1 cellular context compared by ENCODE assay signal in the genomic region with DNA sequence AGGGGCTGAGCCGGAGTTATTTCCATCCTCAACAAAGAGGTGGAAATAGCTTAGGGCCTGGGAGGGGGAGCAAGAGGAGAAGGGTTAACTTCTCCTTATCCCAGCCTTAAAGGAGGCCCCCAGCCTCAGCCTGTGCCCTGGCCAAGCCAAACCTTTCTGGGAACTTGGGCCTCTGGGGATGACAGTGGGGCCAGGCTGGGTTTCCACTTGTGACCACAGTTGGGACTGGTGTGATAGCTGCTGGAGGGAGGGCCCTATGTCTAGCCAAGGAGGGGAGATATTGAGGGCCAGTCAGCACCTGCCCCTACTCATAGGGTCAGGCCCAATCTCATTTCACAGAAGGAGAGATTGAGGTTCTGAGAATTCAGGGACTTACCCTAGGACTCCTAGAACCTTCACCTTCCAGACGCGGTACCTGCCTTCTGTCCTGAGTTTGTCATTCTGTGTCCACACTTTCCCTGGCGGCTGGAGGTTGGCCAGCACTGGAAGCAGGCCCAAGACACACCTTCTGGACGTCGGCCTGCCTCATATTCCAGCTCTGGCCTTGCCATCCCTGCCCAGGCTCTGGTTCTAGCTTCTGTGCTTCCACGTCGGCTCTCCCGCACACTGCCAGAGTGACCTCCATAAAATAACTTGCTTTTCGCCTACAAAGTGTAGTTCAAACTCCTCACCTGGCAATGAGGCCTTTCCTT.
TF ChIP-seq lines count a peak whose summit lies in the region.

No MANE protein-coding gene starts in this region.

TF ChIP-seq in GM12878, 131 proteins besides CTCF, POLR2A, EP300 and RAD21 (continued from another document):
- TF ChIP-seq JUND (IDR thresholded peaks at IDR 0.05; ENCODE audit: low read depth, low read length) (no peak), SP1 (IDR thresholded peaks at IDR 0.05; ENCODE audit: low read depth, low read length) (no peak), BHLHE40 (IDR thresholded peaks at IDR 0.05; ENCODE audit: borderline replicate concordance in 1 of 2, low read depth in 2 of 2, low read length in 1 of 2) (peak in 1 of 2 experiments; percentile 22; a peak in 1 of 4 replicates), RUNX3 (IDR thresholded peaks at IDR 0.05; ENCODE audit: low read length) (no peak), NR2C1 (IDR thresholded peaks at IDR 0.05) (no peak), SMAD5 (IDR thresholded peaks at IDR 0.05; ENCODE audit: low read depth) (no peak), WRNIP1 (IDR thresholded peaks at IDR 0.05; ENCODE audit: borderline replicate concordance, low read depth, low read length) (no peak), ETV6 (conservative IDR thresholded peaks at IDR 0.05 in 1 of 2, IDR thresholded peaks at IDR 0.05 in 1 of 2; ENCODE audit: borderline replicate concordance in 1 of 2, low read depth in 1 of 2) (no peak), IKZF1 (conservative IDR thresholded peaks at IDR 0.05) (0 out of 2 replicates have a peak, but pooled peaks have one; percentile 21), POLR2AphosphoS5 (IDR thresholded peaks at IDR 0.05; ENCODE audit: low read length) (no peak), MEF2B (IDR thresholded peaks at IDR 0.05; ENCODE audit: partially characterized antibody, poor library complexity, severe bottlenecking) (peak; percentile 34), CHD4 (IDR thresholded peaks at IDR 0.05) (no peak), KLF5 (IDR thresholded peaks at IDR 0.05; ENCODE audit: partially characterized antibody) (no peak), ZNF24 (IDR thresholded peaks at IDR 0.05) (no peak), POLR2AphosphoS2 (IDR thresholded peaks at IDR 0.05; ENCODE audit: low read depth, low read length) (no peak), STAT3 (IDR thresholded peaks at IDR 0.05; ENCODE audit: low read depth, low read length) (no peak), KAT2A (conservative IDR thresholded peaks at IDR 0.05; ENCODE audit: control insufficient read depth, low read depth, low read length) (no peak), IKZF2 (IDR thresholded peaks at IDR 0.05) (peak in 1 of 2 experiments; percentile 12; a peak in 1 of 4 replicates), ZBTB33 (IDR thresholded peaks at IDR 0.05) (no peak), HCFC1 (IDR thresholded peaks at IDR 0.05; ENCODE audit: low read length) (no peak), JUNB (IDR thresholded peaks at IDR 0.05) (no peak), ZNF274 (IDR thresholded peaks at IDR 0.05; ENCODE audit: insufficient read depth, insufficient read length) (no peak), FOXK2 (IDR thresholded peaks at IDR 0.05) (no peak), PAX8 (IDR thresholded peaks at IDR 0.05) (no peak), EZH2 (IDR thresholded peaks at IDR 0.05; ENCODE audit: borderline replicate concordance, control insufficient read depth, low read depth, low read length) (no peak), CBFB (IDR thresholded peaks at IDR 0.05; ENCODE audit: low read depth) (no peak), BACH1 (IDR thresholded peaks at IDR 0.05; ENCODE audit: borderline replicate concordance) (no peak; the same call in 1 of the 2 replicates), ASH2L (IDR thresholded peaks at IDR 0.05; ENCODE audit: borderline replicate concordance, low read depth) (no peak), MLLT1 (IDR thresholded peaks at IDR 0.05) (no peak)
- TF ChIP-seq, protein P1, sequence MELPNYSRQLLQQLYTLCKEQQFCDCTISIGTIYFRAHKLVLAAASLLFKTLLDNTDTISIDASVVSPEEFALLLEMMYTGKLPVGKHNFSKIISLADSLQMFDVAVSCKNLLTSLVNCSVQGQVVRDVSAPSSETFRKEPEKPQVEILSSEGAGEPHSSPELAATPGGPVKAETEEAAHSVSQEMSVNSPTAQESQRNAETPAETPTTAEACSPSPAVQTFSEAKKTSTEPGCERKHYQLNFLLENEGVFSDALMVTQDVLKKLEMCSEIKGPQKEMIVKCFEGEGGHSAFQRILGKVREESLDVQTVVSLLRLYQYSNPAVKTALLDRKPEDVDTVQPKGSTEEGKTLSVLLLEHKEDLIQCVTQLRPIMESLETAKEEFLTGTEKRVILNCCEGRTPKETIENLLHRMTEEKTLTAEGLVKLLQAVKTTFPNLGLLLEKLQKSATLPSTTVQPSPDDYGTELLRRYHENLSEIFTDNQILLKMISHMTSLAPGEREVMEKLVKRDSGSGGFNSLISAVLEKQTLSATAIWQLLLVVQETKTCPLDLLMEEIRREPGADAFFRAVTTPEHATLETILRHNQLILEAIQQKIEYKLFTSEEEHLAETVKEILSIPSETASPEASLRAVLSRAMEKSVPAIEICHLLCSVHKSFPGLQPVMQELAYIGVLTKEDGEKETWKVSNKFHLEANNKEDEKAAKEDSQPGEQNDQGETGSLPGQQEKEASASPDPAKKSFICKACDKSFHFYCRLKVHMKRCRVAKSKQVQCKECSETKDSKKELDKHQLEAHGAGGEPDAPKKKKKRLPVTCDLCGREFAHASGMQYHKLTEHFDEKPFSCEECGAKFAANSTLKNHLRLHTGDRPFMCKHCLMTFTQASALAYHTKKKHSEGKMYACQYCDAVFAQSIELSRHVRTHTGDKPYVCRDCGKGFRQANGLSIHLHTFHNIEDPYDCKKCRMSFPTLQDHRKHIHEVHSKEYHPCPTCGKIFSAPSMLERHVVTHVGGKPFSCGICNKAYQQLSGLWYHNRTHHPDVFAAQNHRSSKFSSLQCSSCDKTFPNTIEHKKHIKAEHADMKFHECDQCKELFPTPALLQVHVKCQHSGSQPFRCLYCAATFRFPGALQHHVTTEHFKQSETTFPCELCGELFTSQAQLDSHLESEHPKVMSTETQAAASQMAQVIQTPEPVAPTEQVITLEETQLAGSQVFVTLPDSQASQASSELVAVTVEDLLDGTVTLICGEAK (IDR thresholded peaks at IDR 0.05; ENCODE audit: borderline replicate concordance): no peak
- TF ChIP-seq, protein P2, sequence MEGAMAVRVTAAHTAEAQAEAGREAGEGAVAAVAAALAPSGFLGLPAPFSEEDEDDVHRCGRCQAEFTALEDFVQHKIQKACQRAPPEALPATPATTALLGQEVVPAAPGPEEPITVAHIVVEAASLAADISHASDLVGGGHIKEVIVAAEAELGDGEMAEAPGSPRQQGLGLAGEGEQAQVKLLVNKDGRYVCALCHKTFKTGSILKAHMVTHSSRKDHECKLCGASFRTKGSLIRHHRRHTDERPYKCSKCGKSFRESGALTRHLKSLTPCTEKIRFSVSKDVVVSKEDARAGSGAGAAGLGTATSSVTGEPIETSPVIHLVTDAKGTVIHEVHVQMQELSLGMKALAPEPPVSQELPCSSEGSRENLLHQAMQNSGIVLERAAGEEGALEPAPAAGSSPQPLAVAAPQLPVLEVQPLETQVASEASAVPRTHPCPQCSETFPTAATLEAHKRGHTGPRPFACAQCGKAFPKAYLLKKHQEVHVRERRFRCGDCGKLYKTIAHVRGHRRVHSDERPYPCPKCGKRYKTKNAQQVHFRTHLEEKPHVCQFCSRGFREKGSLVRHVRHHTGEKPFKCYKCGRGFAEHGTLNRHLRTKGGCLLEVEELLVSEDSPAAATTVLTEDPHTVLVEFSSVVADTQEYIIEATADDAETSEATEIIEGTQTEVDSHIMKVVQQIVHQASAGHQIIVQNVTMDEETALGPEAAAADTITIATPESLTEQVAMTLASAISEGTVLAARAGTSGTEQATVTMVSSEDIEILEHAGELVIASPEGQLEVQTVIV (IDR thresholded peaks at IDR 0.05; ENCODE audit: borderline replicate concordance, partially characterized antibody): no peak
- TF ChIP-seq, protein P3, sequence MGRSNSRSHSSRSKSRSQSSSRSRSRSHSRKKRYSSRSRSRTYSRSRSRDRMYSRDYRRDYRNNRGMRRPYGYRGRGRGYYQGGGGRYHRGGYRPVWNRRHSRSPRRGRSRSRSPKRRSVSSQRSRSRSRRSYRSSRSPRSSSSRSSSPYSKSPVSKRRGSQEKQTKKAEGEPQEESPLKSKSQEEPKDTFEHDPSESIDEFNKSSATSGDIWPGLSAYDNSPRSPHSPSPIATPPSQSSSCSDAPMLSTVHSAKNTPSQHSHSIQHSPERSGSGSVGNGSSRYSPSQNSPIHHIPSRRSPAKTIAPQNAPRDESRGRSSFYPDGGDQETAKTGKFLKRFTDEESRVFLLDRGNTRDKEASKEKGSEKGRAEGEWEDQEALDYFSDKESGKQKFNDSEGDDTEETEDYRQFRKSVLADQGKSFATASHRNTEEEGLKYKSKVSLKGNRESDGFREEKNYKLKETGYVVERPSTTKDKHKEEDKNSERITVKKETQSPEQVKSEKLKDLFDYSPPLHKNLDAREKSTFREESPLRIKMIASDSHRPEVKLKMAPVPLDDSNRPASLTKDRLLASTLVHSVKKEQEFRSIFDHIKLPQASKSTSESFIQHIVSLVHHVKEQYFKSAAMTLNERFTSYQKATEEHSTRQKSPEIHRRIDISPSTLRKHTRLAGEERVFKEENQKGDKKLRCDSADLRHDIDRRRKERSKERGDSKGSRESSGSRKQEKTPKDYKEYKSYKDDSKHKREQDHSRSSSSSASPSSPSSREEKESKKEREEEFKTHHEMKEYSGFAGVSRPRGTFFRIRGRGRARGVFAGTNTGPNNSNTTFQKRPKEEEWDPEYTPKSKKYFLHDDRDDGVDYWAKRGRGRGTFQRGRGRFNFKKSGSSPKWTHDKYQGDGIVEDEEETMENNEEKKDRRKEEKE (IDR thresholded peaks at IDR 0.05): no peak
